9 cellular contexts compared by ENCODE assay signal in genomic region chr3:40877651-40878463, GRCh38.
DNase-seq lines count a peak whose midpoint lies in the region; ATAC-seq and TF ChIP-seq lines count a peak whose summit lies in the region.
"Had no signal": no experiment of that assay in that cellular context is flagged by ENCODE, and none has a peak within 500 bp of the region (broad histone marks: within the 10 kb centered on the region; RNA-seq: fewer than 3 reads in every experiment).

No MANE protein-coding gene starts in this region.

- intact Hi-C loops in mammary epithelial cell (cut with micrococcal nuclease) (no loop called here), right cardiac atrium (cut with DNase I) (no loop called here)

- H3K4me1 Mint-ChIP-seq in stimulated activated naive B cell treated with anti-CD40 and anti-IgM and Interleukin-4, amounts not matched to agents 10 μg/mL and 1 μg/mL and 100 μg/mL, for 72 hours, result no peaks in the 10 kb centered on the region

- H3K9me3 ChIP-seq in mammary epithelial cell (replicated peaks; ENCODE audit: insufficient read depth, low read length) (no peaks in the 10 kb centered on the region), right cardiac atrium (ENCODE audit: control insufficient read depth, low read length) (no peaks in the 10 kb centered on the region)

- no peak overlapping the region for H3K4me3 Mint-ChIP-seq in stimulated activated naive B cell treated with anti-CD40 and anti-IgM and Interleukin-4, amounts not matched to agents 10 μg/mL and 1 μg/mL and 100 μg/mL, for 72 hours

- BruUV-seq in mammary epithelial cell (replicated peaks; lab: Mats Ljungman, UMichigan), result no TSS peak

- H3K4me1 ChIP-seq in mammary epithelial cell (ENCODE audit: insufficient read depth, low read length), result peaks cover 12% of the 10 kb centered on the region
- peaks cover 14% of the 10 kb centered on the region for H3K4me1 ChIP-seq in right cardiac atrium (ENCODE audit: control insufficient read depth, insufficient read depth, low read length)

- H4K20me1 ChIP-seq in mammary epithelial cell (ENCODE audit: insufficient read depth, low read length), result no peaks in the 10 kb centered on the region

- 2% methylated on average over 9 of the region's 11 CpGs for WGBS in mammary epithelial cell (ENCODE audit: low coverage, missing lambda C conversion rate)
- 15% methylated on average over 11 of the region's 11 CpGs for WGBS in right cardiac atrium

- in situ Hi-C loops in mammary epithelial cell (cut with MboI; ENCODE audit: low sequenced_read_pairs in 2 of 2), result no loop called here

- no peak overlapping the region for H3K9ac ChIP-seq in mammary epithelial cell (ENCODE audit: insufficient read depth, low read length)

- no peak for TF ChIP-seq CTCF in mammary epithelial cell (conservative IDR thresholded peaks at IDR 0.05 in 1 of 2, IDR thresholded peaks at IDR 0.05 in 1 of 2; ENCODE audit: extremely low read depth in 1 of 2, insufficient read depth in 1 of 2, low read depth in 1 of 2, low read length in 2 of 2)

- H3K4me3 ChIP-seq in mammary epithelial cell (replicated peaks in 1 of 3; ENCODE audit: insufficient read depth in 1 of 3, low read depth in 2 of 3, low read length in 3 of 3) (no peak overlapping the region), right cardiac atrium (ENCODE audit: low read length) (no peak overlapping the region)

- H3K27me3 ChIP-seq in mammary epithelial cell (ENCODE audit: insufficient read depth, low read length) (no peaks in the 10 kb centered on the region), right cardiac atrium (ENCODE audit: control insufficient read depth, insufficient read depth) (no peaks in the 10 kb centered on the region)

- H3K79me2 ChIP-seq in mammary epithelial cell (ENCODE audit: insufficient read depth, low read length), result no peaks in the 10 kb centered on the region

- H2AFZ ChIP-seq in mammary epithelial cell (ENCODE audit: low read depth, low read length), result peak overlapping the region; percentile 90

- no peaks in the 10 kb centered on the region for H3K9me3 Mint-ChIP-seq in stimulated activated naive B cell treated with anti-CD40 and anti-IgM and Interleukin-4, amounts not matched to agents 10 μg/mL and 1 μg/mL and 100 μg/mL, for 72 hours

- H3K27ac ChIP-seq in mammary epithelial cell (ENCODE audit: insufficient read depth, low read depth, low read length) (no peak overlapping the region), right cardiac atrium (ENCODE audit: low read length) (peak overlapping the region; percentile 99)

- H3K27ac Mint-ChIP-seq in stimulated activated naive B cell treated with anti-CD40 and anti-IgM and Interleukin-4, amounts not matched to agents 10 μg/mL and 1 μg/mL and 100 μg/mL, for 72 hours, result no peak overlapping the region

- dilution Hi-C loops in mammary epithelial cell (cut with HindIII; ENCODE audit: low sequenced_read_pairs), result no loop called here

- DNase-seq in AG20443 (ENCODE audit: low spot score), result peak; percentile 49
- DNase-seq in mammary epithelial cell, result peak; percentile 29
- peak; percentile 85 to 91 (median 85) for DNase-seq in right cardiac atrium
- DNase-seq in pons (ENCODE audit: low spot score), result peak; percentile 78
- DNase-seq in activated naive CD4-positive, alpha-beta T cell treated with anti-CD3 and anti-CD28 coated beads, Interleukin-2, amount 50 U/mL, for 16 hours, result no peak
- DNase-seq in stimulated activated naive B cell treated with anti-CD40 and anti-IgM and Interleukin-4, amounts not matched to agents 10 μg/mL and 1 μg/mL and 100 μg/mL, for 72 hours, result no peak
- DNase-seq: NCI-H187 treated with DMSO at 0.1 percent for 48 hours had no signal

- ATAC-seq in right cardiac atrium (peak; percentile 96), GM21381 (IDR thresholded peaks at IDR 0.05; ENCODE audit: unreplicated experiment) (no peak), HG03457 (IDR thresholded peaks at IDR 0.05; ENCODE audit: unreplicated experiment) (no peak)
- no peak for ATAC-seq in stimulated activated naive B cell treated with anti-CD40 and anti-IgM and Interleukin-4, amounts not matched to agents 10 μg/mL and 1 μg/mL and 100 μg/mL, for 72 hours (replicated peaks)

- peak overlapping the region; percentile 56 for H3K4me2 ChIP-seq in mammary epithelial cell (ENCODE audit: insufficient read depth, low read depth, low read length)

- H3K36me3 ChIP-seq in mammary epithelial cell (ENCODE audit: insufficient read depth, low read length), result no peaks in the 10 kb centered on the region

- peaks cover 0 to 4% of the 10 kb centered on the region in 2 donors for H3K27me3 Mint-ChIP-seq in stimulated activated naive B cell treated with anti-CD40 and anti-IgM and Interleukin-4, amounts not matched to agents 10 μg/mL and 1 μg/mL and 100 μg/mL, for 72 hours

- CTCF ChIA-PET in mammary epithelial cell (lab: Charles Lee; ENCODE audit: low non-redundant PET), result no interaction called here

- H3K36me3 Mint-ChIP-seq in stimulated activated naive B cell treated with anti-CD40 and anti-IgM and Interleukin-4, amounts not matched to agents 10 μg/mL and 1 μg/mL and 100 μg/mL, for 72 hours, result no peaks in the 10 kb centered on the region

Comparison
In these comparisons a context has a peak if more than half of its experiments do, and no peak if none do; other contexts are left out.
1. DNase-seq: peak in AG20443 (single experiment), mammary epithelial cell (single experiment), right cardiac atrium (3 of 3) and pons (single experiment); none in activated naive CD4-positive, alpha-beta T cell treated with anti-CD3 and anti-CD28 coated beads, Interleukin-2, amount 50 U/mL, for 16 hours (single experiment) and stimulated activated naive B cell treated with anti-CD40 and anti-IgM and Interleukin-4, amounts not matched to agents 10 μg/mL and 1 μg/mL and 100 μg/mL, for 72 hours (single experiment).
2. ATAC-seq: peak in right cardiac atrium (2 of 2); none in GM21381 (single experiment), stimulated activated naive B cell treated with anti-CD40 and anti-IgM and Interleukin-4, amounts not matched to agents 10 μg/mL and 1 μg/mL and 100 μg/mL, for 72 hours (0 of 2) and HG03457 (single experiment).